Comparison of ENCODE assay signal across 25 cellular contexts in the genomic region with DNA sequence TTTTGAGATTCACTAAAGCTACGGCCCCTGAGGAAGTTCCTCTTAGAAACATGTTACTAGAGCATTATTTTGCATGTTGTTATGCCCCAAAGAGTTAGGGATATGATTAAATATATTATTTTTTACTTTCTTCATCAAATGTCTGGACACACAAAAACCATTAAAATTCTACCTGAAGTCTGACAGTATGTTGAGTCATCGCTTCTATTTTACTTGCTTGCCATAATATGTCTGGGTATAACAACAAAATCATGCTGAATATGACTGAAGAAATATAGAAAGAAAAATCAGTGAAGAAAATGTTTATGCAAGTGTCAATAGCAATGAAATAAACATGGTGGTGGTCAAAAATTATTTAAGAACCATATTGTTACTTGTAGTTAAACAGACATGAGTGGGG.
A peak's percentile ranks its signal among the peaks of the same experiment; 100 is the strongest.
DNase-seq lines count a peak whose midpoint lies in the region; ATAC-seq and TF ChIP-seq lines count a peak whose summit lies in the region.
"Had no signal": no experiment of that assay in that cellular context is flagged by ENCODE, and none has a peak within 500 bp of the region (broad histone marks: within the 10 kb centered on the region; RNA-seq: fewer than 3 reads in every experiment).

No MANE protein-coding gene starts in this region.

- no peak overlapping the region for H2AFZ ChIP-seq in PC-3 (ENCODE audit: low read length)

- BruUV-seq in MCF 10A (replicated peaks; lab: Mats Ljungman, UMichigan) (no TSS peak), PC-3 (replicated peaks; lab: Mats Ljungman, UMichigan) (no TSS peak)

- POLR2A ChIA-PET in MCF 10A (lab: Yijun Ruan, JAX) (no interaction called here), PC-3 (lab: Charles Lee; ENCODE audit: unreplicated experiment) (no interaction called here)

- TF ChIP-seq POLR2A in breast epithelium (IDR thresholded peaks at IDR 0.05), result no peak

- intact Hi-C loops in MCF 10A (cut with micrococcal nuclease), result no loop called here
- intact Hi-C loops in breast epithelium (cut with DNase I; ENCODE audit: low total_unique reads), result no loop called here
- intact Hi-C loops in PC-3 (cut with micrococcal nuclease), result no loop called here

- no peaks in the 10 kb centered on the region for H3K36me3 Mint-ChIP-seq in MCF 10A (ENCODE audit: insufficient read depth, unreplicated experiment)
- H3K36me3 Mint-ChIP-seq: CD14-positive monocyte; CD4-positive, alpha-beta memory T cell; CD4-positive, CD25-positive, alpha-beta regulatory T cell; CD8-positive, alpha-beta memory T cell had no signal

- H3K4me3 ChIP-seq in breast epithelium (no peak overlapping the region), PC-3 (ENCODE audit: low read length) (no peak overlapping the region), RWPE2 (ENCODE audit: severe bottlenecking) (no peak overlapping the region)
- H3K4me3 ChIP-seq: BLaER1 had no signal

- H3K9ac ChIP-seq in PC-3 (ENCODE audit: low read length), result no peak overlapping the region
- H3K9ac ChIP-seq: BLaER1 had no signal

- no peaks in the 10 kb centered on the region for H4K20me1 ChIP-seq in PC-3 (ENCODE audit: low read length)
- H4K20me1 ChIP-seq: BLaER1 had no signal

- H3K4me1 Mint-ChIP-seq in MCF 10A (ENCODE audit: insufficient read depth, unreplicated experiment), result peaks cover 6% of the 10 kb centered on the region
- H3K4me1 Mint-ChIP-seq: CD14-positive monocyte; CD4-positive, alpha-beta memory T cell; CD4-positive, CD25-positive, alpha-beta regulatory T cell; CD8-positive, alpha-beta memory T cell had no signal

- no peak overlapping the region for H3K4me3 Mint-ChIP-seq in MCF 10A (ENCODE audit: unreplicated experiment)
- H3K4me3 Mint-ChIP-seq: CD14-positive monocyte; CD4-positive, alpha-beta memory T cell; CD4-positive, CD25-positive, alpha-beta regulatory T cell; CD8-positive, alpha-beta memory T cell had no signal

- H3K27me3 ChIP-seq in breast epithelium (no peaks in the 10 kb centered on the region), PC-3 (ENCODE audit: low read length) (no peaks in the 10 kb centered on the region), RWPE2 (ENCODE audit: insufficient read depth, poor library complexity, severe bottlenecking) (no peaks in the 10 kb centered on the region)
- H3K27me3 ChIP-seq: BE2C, BLaER1 had no signal

- H3K27me3 Mint-ChIP-seq in MCF 10A (ENCODE audit: insufficient read depth, unreplicated experiment), result no peaks in the 10 kb centered on the region
- H3K27me3 Mint-ChIP-seq: CD4-positive, alpha-beta memory T cell; CD4-positive, CD25-positive, alpha-beta regulatory T cell; CD8-positive, alpha-beta memory T cell had no signal

- no peak overlapping the region for H3K27ac Mint-ChIP-seq in MCF 10A (ENCODE audit: low read depth, unreplicated experiment)
- H3K27ac Mint-ChIP-seq: CD14-positive monocyte; CD4-positive, alpha-beta memory T cell; CD4-positive, CD25-positive, alpha-beta regulatory T cell; CD8-positive, alpha-beta memory T cell had no signal

- peaks cover 0 to 9% of the 10 kb centered on the region in 2 donors for H3K9me3 ChIP-seq in breast epithelium
- H3K9me3 ChIP-seq in PC-3 (ENCODE audit: low read length), result no peaks in the 10 kb centered on the region
- H3K9me3 ChIP-seq in RWPE2 (ENCODE audit: severe bottlenecking), result no peaks in the 10 kb centered on the region
- H3K9me3 ChIP-seq: BLaER1 had no signal

- H3K79me2 ChIP-seq in PC-3 (ENCODE audit: low read length), result no peaks in the 10 kb centered on the region

- peaks cover 4% of the 10 kb centered on the region for H3K9me3 Mint-ChIP-seq in MCF 10A (ENCODE audit: unreplicated experiment)

- H3K9me2 ChIP-seq in PC-3 (replicated peaks; ENCODE audit: low read length), result no peaks in the 10 kb centered on the region; the same call in 1 of the 2 replicates

- H3F3A ChIP-seq in PC-3 (ENCODE audit: low read length, unreplicated experiment), result no peaks in the 10 kb centered on the region

- DNase-seq in MCF 10A (ENCODE audit: unreplicated experiment) (peak; percentile 2), breast epithelium (ENCODE audit: low spot score in 2 of 2) (no peak), PC-3 (peak; percentile 54), RWPE2 (ENCODE audit: low spot score) (no peak), kidney tubule cell (ENCODE audit: low spot score) (peak; percentile 1), NCI-H2196 treated with DMSO at 0.1 percent for 48 hours (lab: John Stamatoyannopoulos, UW; ENCODE audit: unreplicated experiment) (no peak), A172 (ENCODE audit: low spot score) (no peak)
- DNase-seq: ACHN; BE2C; C1 segment of cervical spinal cord; CD4-positive, alpha-beta memory T cell; CD4-positive, CD25-positive, alpha-beta regulatory T cell; CD8-positive, alpha-beta memory T cell; COR-L47; DMS 273 treated with DMSO at 0.1 percent for 48 hours; DMS153; DMS53; DMS79; DND-41; EL; GF-D8 had no signal

- H3K4me1 ChIP-seq in breast epithelium (no peaks in the 10 kb centered on the region), PC-3 (ENCODE audit: insufficient read depth, low read length) (0 out of 2 replicates have a peak, but pooled peaks cover 4% of the 10 kb centered on the region), RWPE2 (ENCODE audit: insufficient read depth, poor library complexity, severe bottlenecking) (peaks cover 4% of the 10 kb centered on the region)
- H3K4me1 ChIP-seq: BE2C, BLaER1 had no signal

- no peak overlapping the region for H3K27ac ChIP-seq in breast epithelium
- H3K27ac ChIP-seq in PC-3 (ENCODE audit: low read length), result no peak overlapping the region
- peak overlapping the region; percentile 7 for H3K27ac ChIP-seq in RWPE2 (ENCODE audit: poor library complexity, severe bottlenecking)
- H3K27ac ChIP-seq: 22Rv1, BLaER1 had no signal

- TF ChIP-seq CTCF in MCF 10A (IDR thresholded peaks at IDR 0.05; ENCODE audit: unreplicated experiment) (no peak), breast epithelium (IDR thresholded peaks at IDR 0.05) (no peak), PC-3 (conservative IDR thresholded peaks at IDR 0.05; ENCODE audit: low read depth, low read length) (no peak), RWPE2 (IDR thresholded peaks at IDR 0.05; ENCODE audit: poor library complexity, severe bottlenecking) (no peak)

- no peaks in the 10 kb centered on the region for H3K36me3 ChIP-seq in breast epithelium
- no peaks in the 10 kb centered on the region for H3K36me3 ChIP-seq in PC-3 (ENCODE audit: low read depth, low read length)
- no peaks in the 10 kb centered on the region for H3K36me3 ChIP-seq in RWPE2 (ENCODE audit: low read depth)
- H3K36me3 ChIP-seq: BE2C, BLaER1 had no signal

- no peak overlapping the region for H3K4me2 ChIP-seq in PC-3 (ENCODE audit: low read length)
- H3K4me2 ChIP-seq: BLaER1 had no signal

- CTCF ChIA-PET in MCF 10A (lab: Yijun Ruan, JAX), result interaction anchor here (0.6 kb wide), 1 partner anchor 34 kb away, joined by 3 read pairs; no protein-coding TSS in a partner anchor
- CTCF ChIA-PET in PC-3 (lab: Charles Lee), result no interaction called here

- ATAC-seq in PC-3 (peak; percentile 77), RWPE2 (ENCODE audit: low read depth) (no peak), HG02870 (IDR thresholded peaks at IDR 0.05; ENCODE audit: unreplicated experiment) (no peak)

Comparison
In these comparisons a context has a peak if more than half of its experiments do, and no peak if none do; other contexts are left out.
1. DNase-seq: peak in MCF 10A (single experiment), PC-3 (single experiment) and kidney tubule cell (single experiment); none in breast epithelium (0 of 2), RWPE2 (single experiment), NCI-H2196 treated with DMSO at 0.1 percent for 48 hours (single experiment) and A172 (single experiment).